18 cellular contexts compared by ENCODE assay signal in genomic region chr4:95250544-95251137, GRCh38.
DNase-seq lines count a peak whose midpoint lies in the region; ATAC-seq, FAIRE-seq and TF ChIP-seq lines count a peak whose summit lies in the region.
"Had no signal": no experiment of that assay in that cellular context is flagged by ENCODE, and none has a peak within 500 bp of the region (broad histone marks: within the 10 kb centered on the region; RNA-seq: fewer than 3 reads in every experiment).

No MANE protein-coding gene starts in this region.

- no peak for FAIRE-seq in HepG2 (lab: Jason Lieb, UNC)

- TF ChIP-seq RAD21 in liver (IDR thresholded peaks at IDR 0.05) (peak in 1 of 2 donors; percentile 17), HepG2 (CRISPR knock-in tag; IDR thresholded peaks at IDR 0.05) (no peak)

- H3K27ac ChIP-seq in liver (ENCODE audit: low read depth in 1 of 2, low read length in 2 of 2), result no peak overlapping the region
- no peak overlapping the region for H3K27ac ChIP-seq in HepG2 (ENCODE audit: extremely low read length, insufficient read depth, low read length)
- no peak overlapping the region for H3K27ac ChIP-seq in SK-N-MC
- H3K27ac ChIP-seq in tibial artery, result no peak overlapping the region
- H3K27ac ChIP-seq: colonic mucosa, tibial nerve had no signal

- no peak overlapping the region for H3K4me3 Mint-ChIP-seq in Caco-2 (ENCODE audit: unreplicated experiment)
- H3K4me3 Mint-ChIP-seq: activated CD8-positive, alpha-beta T cell treated with anti-CD3 and anti-CD28 coated beads, Interleukin-2, amount 10 ng/mL, durations not matched to agents 7 days and 5 days; activated T-helper 17 cell treated with anti-CD3 and anti-CD28 coated beads, Interleukin-2, amount 50 U/mL, for 72 hours; CD8-positive, alpha-beta memory T cell; H9 had no signal

- intact Hi-C loops in HepG2 (cut with micrococcal nuclease; ENCODE audit: unreplicated experiment), result no loop called here
- intact Hi-C loops in Caco-2 (cut with micrococcal nuclease; ENCODE audit: unreplicated experiment), result no loop called here
- intact Hi-C loops in tibial artery (cut with DNase I; ENCODE audit: low total_unique reads), result no loop called here

- H3K4me1 Mint-ChIP-seq in Caco-2 (ENCODE audit: low read depth, unreplicated experiment), result no peaks in the 10 kb centered on the region
- H3K4me1 Mint-ChIP-seq: CD8-positive, alpha-beta memory T cell had no signal

- no peak overlapping the region for H3K4me3 ChIP-seq in liver (ENCODE audit: low read depth in 1 of 3, low read length in 3 of 3)
- H3K4me3 ChIP-seq in HepG2 (replicated peaks in 1 of 3; ENCODE audit: insufficient read depth in 1 of 3, low read depth in 2 of 3, low read length in 3 of 3), result no peak overlapping the region
- no peak overlapping the region for H3K4me3 ChIP-seq in SK-N-MC
- no peak overlapping the region for H3K4me3 ChIP-seq in Caco-2 (ENCODE audit: low read depth, low read length)
- no peak overlapping the region for H3K4me3 ChIP-seq in tibial artery
- H3K4me3 ChIP-seq: colonic mucosa, tibial nerve had no signal

- H3K27ac Mint-ChIP-seq in Caco-2 (ENCODE audit: unreplicated experiment), result no peak overlapping the region
- H3K27ac Mint-ChIP-seq: activated CD8-positive, alpha-beta T cell treated with anti-CD3 and anti-CD28 coated beads, Interleukin-2, amount 10 ng/mL, durations not matched to agents 7 days and 5 days; CD8-positive, alpha-beta memory T cell; H9 had no signal

- TF ChIP-seq POLR2A in HepG2 (IDR thresholded peaks at IDR 0.05; ENCODE audit: insufficient read depth in 1 of 2, low read depth in 2 of 2, low read length in 2 of 2), result no peak

- H3K27me3 ChIP-seq in liver (ENCODE audit: control insufficient read depth in 4 of 4, insufficient read depth in 4 of 4, low read length in 3 of 4), result no peaks in the 10 kb centered on the region
- H3K27me3 ChIP-seq in HepG2 (ENCODE audit: control insufficient read depth in 1 of 2, insufficient read depth in 2 of 2, low read length in 2 of 2), result no peaks in the 10 kb centered on the region
- H3K27me3 ChIP-seq in Caco-2 (replicated peaks; ENCODE audit: control insufficient read depth, insufficient read depth, low read length), result no peaks in the 10 kb centered on the region
- H3K27me3 ChIP-seq in tibial artery, result no peaks in the 10 kb centered on the region
- H3K27me3 ChIP-seq: colonic mucosa, tibial nerve had no signal

- H3K79me2 ChIP-seq in HepG2 (ENCODE audit: insufficient read depth, low read length), result no peaks in the 10 kb centered on the region

- CTCF ChIA-PET in HepG2 (lab: Yijun Ruan, JAX; ENCODE audit: low intra/inter-chr PET ratio, low total read pairs) (no interaction called here), Caco-2 (lab: Charles Lee) (no interaction called here)

- H3K9me3 ChIP-seq in liver (ENCODE audit: control insufficient read depth in 4 of 4, low read length in 3 of 4) (no peaks in the 10 kb centered on the region), HepG2 (ENCODE audit: low read length) (no peaks in the 10 kb centered on the region), SK-N-MC (ENCODE audit: low read depth, low read length) (no peaks in the 10 kb centered on the region), Caco-2 (no peaks in the 10 kb centered on the region), tibial artery (no peaks in the 10 kb centered on the region)
- H3K9me3 ChIP-seq: colonic mucosa, tibial nerve had no signal

- H3K27me3 Mint-ChIP-seq in Caco-2 (ENCODE audit: insufficient read depth, unreplicated experiment), result no peaks in the 10 kb centered on the region
- H3K27me3 Mint-ChIP-seq: activated T-helper 17 cell treated with anti-CD3 and anti-CD28 coated beads, Interleukin-2, amount 50 U/mL, for 72 hours; CD8-positive, alpha-beta memory T cell had no signal

- H2AFZ ChIP-seq in HepG2 (ENCODE audit: low read length), result no peak overlapping the region

- ATAC-seq in HepG2, result no peak
- ATAC-seq: activated CD8-positive, alpha-beta T cell treated with anti-CD3 and anti-CD28 coated beads, Interleukin-2, amount 10 ng/mL, durations not matched to agents 7 days and 5 days; activated T-helper 17 cell treated with anti-CD3 and anti-CD28 coated beads, Interleukin-2, amount 50 U/mL, for 72 hours had no signal

- BruUV-seq in HepG2 (replicated peaks; lab: Mats Ljungman, UMichigan) (no TSS peak), Caco-2 (replicated peaks; lab: Mats Ljungman, UMichigan) (no TSS peak)

- WGBS in liver, result 48% methylated on average over 7 of the region's 7 CpGs
- WGBS in HepG2 (ENCODE audit: low lambda C conversion rate), result 23% methylated on average over 7 of the region's 7 CpGs

- H3K9me3 Mint-ChIP-seq in Caco-2 (ENCODE audit: unreplicated experiment), result no peaks in the 10 kb centered on the region
- H3K9me3 Mint-ChIP-seq: activated T-helper 17 cell treated with anti-CD3 and anti-CD28 coated beads, Interleukin-2, amount 50 U/mL, for 72 hours; H9 had no signal

- TF ChIP-seq CTCF in liver (IDR thresholded peaks at IDR 0.05; ENCODE audit: low read depth, low read length, missing input control) (no peak), HepG2 (CRISPR knock-in tag; IDR thresholded peaks at IDR 0.05) (no peak), Caco-2 (IDR thresholded peaks at IDR 0.05; ENCODE audit: insufficient read depth in 1 of 2, low read depth in 1 of 2, low read length in 1 of 2, severe bottlenecking in 1 of 2, unreplicated experiment in 1 of 2) (no peak), tibial artery (IDR thresholded peaks at IDR 0.05) (no peak)

- DNase-seq in HepG2 (ENCODE audit: low spot score) (no peak), SK-N-MC (ENCODE audit: low read depth, low spot score) (peak; percentile 34), kidney tubule cell (ENCODE audit: low spot score) (peak; percentile 14), GDM1 (lab: John Stamatoyannopoulos, UW) (no peak), OCI-M2 (lab: John Stamatoyannopoulos, UW; ENCODE audit: unreplicated experiment) (no peak), Caco-2 (no peak), tibial artery (no peak)
- DNase-seq: ACHN; activated CD8-positive, alpha-beta T cell treated with anti-CD3 and anti-CD28 coated beads, Interleukin-2, amount 10 ng/mL, durations not matched to agents 7 days and 5 days; amniotic stem cell; CD8-positive, alpha-beta memory T cell; colonic mucosa; H9; MV-4-11; stimulated activated CD4-positive, alpha-beta T cell treated with anti-CD3 and anti-CD28 coated beads, Interleukin-4, amount 100 ng/mL, for 4 hours had no signal

- H3K9ac ChIP-seq in liver (ENCODE audit: low read depth in 1 of 2, low read length in 2 of 2) (no peak overlapping the region), HepG2 (ENCODE audit: insufficient read depth, low read depth, low read length) (no peak overlapping the region), SK-N-MC (ENCODE audit: insufficient read length) (no peak overlapping the region)

- in situ Hi-C loops in HepG2 (cut with HindIII; ENCODE audit: extremely low pct_ligation_motif_present, low pct_unique_long_range_greater_than_20kb), result no loop called here

- POLR2A ChIA-PET in HepG2 (lab: Yijun Ruan, JAX), result no interaction called here
- POLR2A ChIA-PET in Caco-2 (lab: Charles Lee), result no interaction called here

- H3K36me3 ChIP-seq in liver (ENCODE audit: control insufficient read depth in 4 of 4, insufficient read depth in 3 of 4, low read depth in 1 of 4, low read length in 3 of 4) (no peaks in the 10 kb centered on the region), HepG2 (replicated peaks in 1 of 2; ENCODE audit: control insufficient read depth in 1 of 2, insufficient read depth in 2 of 2, low read length in 2 of 2) (no peaks in the 10 kb centered on the region), SK-N-MC (ENCODE audit: insufficient read depth, low read length) (no peaks in the 10 kb centered on the region), Caco-2 (ENCODE audit: control insufficient read depth, insufficient read depth, low read length) (no peaks in the 10 kb centered on the region), tibial artery (peaks cover 10 to 14% (median 10%) of the 10 kb centered on the region in 3 donors)
- H3K36me3 ChIP-seq: colonic mucosa, tibial nerve had no signal

- H3K4me1 ChIP-seq in liver (ENCODE audit: control insufficient read depth in 4 of 4, insufficient read depth in 4 of 4, low read length in 3 of 4) (peaks cover 0 to 15% (median 3%) of the 10 kb centered on the region in 4 donors), HepG2 (ENCODE audit: insufficient read depth, low read length) (no peaks in the 10 kb centered on the region), Caco-2 (peaks cover 10% of the 10 kb centered on the region), tibial artery (no peaks in the 10 kb centered on the region)
- H3K4me1 ChIP-seq: colonic mucosa had no signal

- TF ChIP-seq EP300 in HepG2 (IDR thresholded peaks at IDR 0.05; ENCODE audit: low read depth in 2 of 2, low read length in 2 of 2) (no peak), HepG2 (CRISPR knock-in tag; IDR thresholded peaks at IDR 0.05; ENCODE audit: borderline replicate concordance) (no peak)

- no peak overlapping the region for H3K4me2 ChIP-seq in HepG2 (ENCODE audit: low read depth, low read length)

- H4K20me1 ChIP-seq in HepG2 (ENCODE audit: insufficient read depth, low read length), result no peaks in the 10 kb centered on the region

- H3K36me3 Mint-ChIP-seq in Caco-2 (ENCODE audit: insufficient read depth, unreplicated experiment), result no peaks in the 10 kb centered on the region
- H3K36me3 Mint-ChIP-seq: CD8-positive, alpha-beta memory T cell had no signal

TF ChIP-seq in liver, 16 proteins besides CTCF, POLR2A, EP300 and RAD21 (continues in another document):
- TF ChIP-seq JUND (IDR thresholded peaks at IDR 0.05) (no peak), HNF4G (IDR thresholded peaks at IDR 0.05) (no peak), FOXA2 (IDR thresholded peaks at IDR 0.05) (peak; percentile 25), HNF4A (conservative IDR thresholded peaks at IDR 0.05) (peak; percentile 14 to 68), RXRA (IDR thresholded peaks at IDR 0.05) (peak; percentile 78 to 88), MAX (IDR thresholded peaks at IDR 0.05) (peak; percentile 34), YY1 (IDR thresholded peaks at IDR 0.05) (peak; percentile 93), FOXA1 (IDR thresholded peaks at IDR 0.05) (peak; percentile 35)

TF ChIP-seq in HepG2, 621 proteins besides CTCF, POLR2A, EP300 and RAD21 (continues in another document):
- TF ChIP-seq ZNF720 (CRISPR knock-in tag; IDR thresholded peaks at IDR 0.05), result no peak
- no peak for TF ChIP-seq ZNF580 (CRISPR knock-in tag; IDR thresholded peaks at IDR 0.05; ENCODE audit: borderline replicate concordance, low read depth)
- TF ChIP-seq MLLT10 (CRISPR knock-in tag; IDR thresholded peaks at IDR 0.05), result no peak
- TF ChIP-seq ZNF577 (CRISPR knock-in tag; IDR thresholded peaks at IDR 0.05; ENCODE audit: borderline replicate concordance, low read depth), result no peak
- TF ChIP-seq YEATS2 (CRISPR knock-in tag; IDR thresholded peaks at IDR 0.05; ENCODE audit: borderline replicate concordance), result no peak
- no peak for TF ChIP-seq TEAD2 (CRISPR knock-in tag; IDR thresholded peaks at IDR 0.05)

Comparison
In these comparisons a context has a peak if more than half of its experiments do, and no peak if none do; other contexts are left out.
1. DNase-seq: peak in SK-N-MC (single experiment) and kidney tubule cell (single experiment); none in HepG2 (single experiment), GDM1 (single experiment), OCI-M2 (single experiment), Caco-2 (0 of 2) and tibial artery (0 of 2).